Comparison of ENCODE assay signal across 11 cellular contexts in genomic region chr2:20490300-20491181, GRCh38. TPM values are rescaled to one million over a fixed set of nuclear protein-coding genes. Genes with fewer than 3 reads are reported as not detected.
DNase-seq lines count a peak whose midpoint lies in the region; ATAC-seq, FAIRE-seq and TF ChIP-seq lines count a peak whose summit lies in the region.
"Had no signal": no experiment of that assay in that cellular context is flagged by ENCODE, and none has a peak within 500 bp of the region (broad histone marks: within the 10 kb centered on the region; RNA-seq: fewer than 3 reads in every experiment).

No MANE protein-coding gene starts in this region.

- H3K4me1 ChIP-seq in A549 (peaks cover 17% of the 10 kb centered on the region), ascending aorta (peaks cover 0 to 11% of the 10 kb centered on the region in 2 donors)

- POLR2A ChIA-PET in A549 (lab: Yijun Ruan, JAX) = interaction anchor here (3.5 kb wide), 1 partner anchor 43 kb away, joined by 13 read pairs; the partner anchor contains the start of gene RHOB

- no peak for TF ChIP-seq RAD21 in A549 (conservative IDR thresholded peaks at IDR 0.05 in 1 of 2, IDR thresholded peaks at IDR 0.05 in 1 of 2)

- H3K4me3 ChIP-seq in A549 = no peak overlapping the region
- H3K4me3 ChIP-seq in ascending aorta = no peak overlapping the region
- H3K4me3 ChIP-seq: cardiac muscle cell had no signal

- TF ChIP-seq CTCF in A549 (IDR thresholded peaks at IDR 0.05) (no peak), ascending aorta (IDR thresholded peaks at IDR 0.05) (no peak)

- TF ChIP-seq EP300 in A549 (IDR thresholded peaks at IDR 0.05) = no peak

- intact Hi-C loops in ascending aorta (cut with DNase I) = no loop called here

- H3K27me3 ChIP-seq in ascending aorta = no peaks in the 10 kb centered on the region
- H3K27me3 ChIP-seq: cardiac muscle cell had no signal

- TF ChIP-seq POLR2A in A549 (IDR thresholded peaks at IDR 0.05; ENCODE audit: low read length) = no peak

- CTCF ChIA-PET in A549 (lab: Yijun Ruan, JAX) = interaction anchor here (1.3 to 2.6 kb wide), 3 partner anchors 13 to 22 kb away, joined by 3 to 8 read pairs (median 3); no protein-coding TSS in a partner anchor

- ATAC-seq in A549 = peak; percentile 22 to 25; a peak in 3 of 6 replicates

- no peak overlapping the region for H3K4me2 ChIP-seq in A549

- DNase-seq in A549 (ENCODE audit: low read depth in 1 of 2, low spot score in 1 of 2) = peak in 1 of 2 experiments; percentile 9
- DNase-seq in ascending aorta (ENCODE audit: low spot score in 2 of 2) = peak in 1 of 2 donors; percentile 79
- peak; percentile 96 for DNase-seq in glomerular visceral epithelial cell (ENCODE audit: extremely low spot score)
- DNase-seq in pons (ENCODE audit: low spot score) = peak; percentile 23
- no peak for DNase-seq in NCI-H2081 (lab: John Stamatoyannopoulos, UW)
- DNase-seq in NK-92 (lab: John Stamatoyannopoulos, UW; ENCODE audit: unreplicated experiment) = no peak
- DNase-seq in AG08396 (ENCODE audit: low spot score) = no peak
- no peak for DNase-seq in stimulated activated CD4-positive, alpha-beta T cell treated with anti-CD3 and anti-CD28 coated beads, Interleukin-2, amount 100 ng/mL, for 24 hours
- DNase-seq: GOT3, NCI-H510A treated with DMSO at 0.1 percent for 48 hours had no signal

- no peak for FAIRE-seq in A549 (lab: Jason Lieb, UNC)

- 82% methylated on average over 13 of the region's 14 CpGs for WGBS in A549 (ENCODE audit: missing lambda C conversion rate)

- H3K27ac ChIP-seq in A549 (peak overlapping the region in 1 of 2 experiments; percentile 56; a peak in 3 of 6 replicates), ascending aorta (peak overlapping the region; percentile 4 to 32)
- H3K27ac ChIP-seq: cardiac muscle cell had no signal

- no peaks in the 10 kb centered on the region for H3K36me3 ChIP-seq in ascending aorta
- H3K36me3 ChIP-seq: cardiac muscle cell had no signal

- H3K9me3 ChIP-seq in A549 (no peaks in the 10 kb centered on the region), ascending aorta (no peaks in the 10 kb centered on the region)

TF ChIP-seq in A549, 52 proteins besides CTCF, POLR2A, EP300 and RAD21:
- TF ChIP-seq PHF8 (IDR thresholded peaks at IDR 0.05; ENCODE audit: borderline replicate concordance, low read depth) = no peak
- TF ChIP-seq TP53 (CRISPR knock-in tag; IDR thresholded peaks at IDR 0.05) = no peak
- TF ChIP-seq SREBF2 (IDR thresholded peaks at IDR 0.05) = no peak
- no peak for TF ChIP-seq NR3C1 (IDR thresholded peaks at IDR 0.05)
- no peak for TF ChIP-seq ELK1 (IDR thresholded peaks at IDR 0.05; ENCODE audit: low read depth, low read length)
- no peak for TF ChIP-seq JUNB (IDR thresholded peaks at IDR 0.05)
- TF ChIP-seq KDM5A (IDR thresholded peaks at IDR 0.05) = no peak
- TF ChIP-seq RNF2 (IDR thresholded peaks at IDR 0.05; ENCODE audit: borderline replicate concordance, low read depth) = no peak
- TF ChIP-seq CHD2 (IDR thresholded peaks at IDR 0.05; ENCODE audit: low read length, partially characterized antibody) = no peak
- TF ChIP-seq E2F6 (IDR thresholded peaks at IDR 0.05; ENCODE audit: borderline replicate concordance, low read depth) = no peak
- no peak for TF ChIP-seq ATOH8 (CRISPR knock-in tag; IDR thresholded peaks at IDR 0.05; ENCODE audit: low read depth)
- no peak for TF ChIP-seq MAFK (IDR thresholded peaks at IDR 0.05; ENCODE audit: partially characterized antibody)
- TF ChIP-seq USF2 (IDR thresholded peaks at IDR 0.05) = no peak
- TF ChIP-seq TFCP2L1 (CRISPR knock-in tag; IDR thresholded peaks at IDR 0.05) = no peak
- no peak for TF ChIP-seq CBX8 (IDR thresholded peaks at IDR 0.05)
- no peak for TF ChIP-seq HMGXB4 (CRISPR knock-in tag; IDR thresholded peaks at IDR 0.05; ENCODE audit: borderline replicate concordance)

RNA-seq across cellular contexts. Expression of gene RHOB, which starts 43.7 kb away (rescaled TPM):
- polyA plus RNA-seq in A549 (2011; rRNA removed) (110 and 157 TPM in 2 replicates), A549 (2017; fragmentation: RNase III; extraction: RNeasy Plus Mini Kit Qiagen cat#74134 plus additional on column Dnase treatment) (84.5 to 99.9 TPM (median 87.1 TPM) in 3 replicates)
- 188 and 248 TPM in 2 replicates for polyA plus RNA-seq in A549 (2012; cell fraction: cytosol; rRNA removed)
- 254 and 349 TPM in 2 replicates for polyA plus RNA-seq in A549 (2012; cell fraction: nucleus; rRNA removed)
- polyA minus RNA-seq in A549 (2011; rRNA and poly(A)+ RNA removed) = 40.0 and 55.9 TPM in 2 replicates
- 3,143 TPM for total RNA-seq in ascending aorta

Comparison
In these comparisons a context has a peak if more than half of its experiments do, and no peak if none do; other contexts are left out.
1. DNase-seq: peak in glomerular visceral epithelial cell (single experiment) and pons (single experiment); none in NCI-H2081 (0 of 2), NK-92 (single experiment), AG08396 (single experiment) and stimulated activated CD4-positive, alpha-beta T cell treated with anti-CD3 and anti-CD28 coated beads, Interleukin-2, amount 100 ng/mL, for 24 hours (0 of 2).